2 cellular contexts compared by ENCODE assay signal in genomic region chr3:36505393-36505792, GRCh38.
TF ChIP-seq lines count a peak whose summit lies in the region.

No MANE protein-coding gene starts in this region.

TF ChIP-seq in HepG2, 621 proteins besides CTCF, POLR2A, EP300 and RAD21:
- TF ChIP-seq MAFK (conservative IDR thresholded peaks at IDR 0.05 in 1 of 2, IDR thresholded peaks at IDR 0.05 in 1 of 2; ENCODE audit: low read length in 2 of 2) = peak; percentile 39 to 61; a peak in 2 of 4 replicates
- peak; percentile 51; the same call in 1 of the 2 replicates for TF ChIP-seq MAFF (IDR thresholded peaks at IDR 0.05; ENCODE audit: low read depth, low read length)
- no peak for TF ChIP-seq PATZ1 (CRISPR knock-in tag; IDR thresholded peaks at IDR 0.05)

TF ChIP-seq in IMR-90, 13 proteins besides CTCF, POLR2A, EP300 and RAD21:
- TF ChIP-seq ELK1 (IDR thresholded peaks at IDR 0.05; ENCODE audit: borderline replicate concordance, low read depth, low read length) = no peak
- 0 out of 2 replicates have a peak, but pooled peaks have one; percentile 15 for TF ChIP-seq MAFK (IDR thresholded peaks at IDR 0.05; ENCODE audit: low read depth, low read length)
